Comparison of ENCODE assay signal across 30 cellular contexts in the genomic region with DNA sequence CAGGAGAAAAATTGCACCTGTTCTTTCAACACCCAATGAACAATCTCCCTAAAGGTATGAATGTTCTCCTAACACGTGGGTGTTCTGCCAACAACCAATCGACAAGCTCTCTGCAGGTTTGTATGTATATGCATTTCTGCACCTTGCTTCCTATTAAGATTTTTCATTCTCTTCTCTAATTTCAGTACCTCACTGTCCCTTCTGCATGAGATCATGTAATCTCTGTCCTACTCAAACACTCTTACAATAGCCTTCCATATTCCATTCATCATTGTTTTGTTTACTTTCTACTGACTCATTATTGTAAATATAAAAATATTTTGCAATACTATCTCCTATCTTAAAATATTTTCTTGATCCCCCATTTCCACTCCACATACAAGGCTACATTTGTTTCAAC.
"Had no signal": no experiment of that assay in that cellular context is flagged by ENCODE, and none has a peak within 500 bp of the region (broad histone marks: within the 10 kb centered on the region; RNA-seq: fewer than 3 reads in every experiment).

No MANE protein-coding gene starts in this region.

- H3K4me1 ChIP-seq: body of pancreas, colonic mucosa had no signal

- H3K36me3 ChIP-seq: adrenal gland, cardiac muscle cell, colonic mucosa had no signal

- FAIRE-seq: endometrium, endothelial cell of umbilical vein, frontal cortex had no signal

- H3K27ac ChIP-seq: adrenal gland, body of pancreas, cardiac muscle cell, colonic mucosa had no signal

- H3K4me3 ChIP-seq: adrenal gland, body of pancreas, cardiac muscle cell, colonic mucosa had no signal

- DNase-seq: activated CD4-positive, alpha-beta memory T cell treated with anti-CD3 and anti-CD28 coated beads for 36 hours; activated CD4-positive, alpha-beta T cell treated with anti-CD3 and anti-CD28 coated beads for 36 hours; activated CD4-positive, alpha-beta T cell treated with anti-CD3 and anti-CD28 coated beads, Interleukin-2, amount 10 ng/mL, durations not matched to agents 24 days and 14 days; activated CD4-positive, CD25-positive, alpha-beta regulatory T cell; activated CD4-positive, CD25-positive, alpha-beta regulatory T cell treated with anti-CD3 and anti-CD28 coated beads, Interleukin-2, amount 50 U/mL, for 72 hours; activated CD8-positive, alpha-beta memory T cell treated with anti-CD3 and anti-CD28 coated beads, Interleukin-2, amount 10 ng/mL, durations not matched to agents 7 days and 5 days; activated CD8-positive, alpha-beta memory T cell treated with anti-CD3 and anti-CD28 coated beads, Interleukin-2, amount 50 U/mL, for 4 hours; activated CD8-positive, alpha-beta T cell treated with anti-CD3 and anti-CD28 coated beads, Interleukin-2, amount 10 ng/mL, durations not matched to agents 7 days and 5 days; activated effector memory CD4-positive, alpha-beta T cell treated with anti-CD3 and anti-CD28 coated beads, Interleukin-2, amount 50 U/mL, for 16 hours; activated naive CD4-positive, alpha-beta T cell treated with anti-CD3 and anti-CD28 coated beads for 36 hours; activated naive CD8-positive, alpha-beta T cell treated with anti-CD3 and anti-CD28 coated beads for 36 hours; activated naive CD8-positive, alpha-beta T cell treated with anti-CD3 and anti-CD28 coated beads, Interleukin-2, amount 50 U/mL, for 24 hours; activated T-cell treated with anti-CD3 and anti-CD28 coated beads, Interleukin-2, amount 50 U/mL, for 1 hour; activated T-cell treated with anti-CD3 and anti-CD28 coated beads, Interleukin-2, amount 50 U/mL, for 48 hours; adrenal gland; amygdala; aorta; body of pancreas; central memory CD4-positive, alpha-beta T cell; cerebellar nuclear complex; colonic mucosa; effector CD8-positive, alpha-beta T cell; foreskin fibroblast; head of caudate nucleus; T-helper 17 cell; T1000 had no signal

- H3K9me3 ChIP-seq: adrenal gland, body of pancreas, colonic mucosa had no signal

- H3K27me3 ChIP-seq: adrenal gland, body of pancreas, cardiac muscle cell, colonic mucosa had no signal
